Comparison of ENCODE assay signal across 7 cellular contexts in the genomic region with DNA sequence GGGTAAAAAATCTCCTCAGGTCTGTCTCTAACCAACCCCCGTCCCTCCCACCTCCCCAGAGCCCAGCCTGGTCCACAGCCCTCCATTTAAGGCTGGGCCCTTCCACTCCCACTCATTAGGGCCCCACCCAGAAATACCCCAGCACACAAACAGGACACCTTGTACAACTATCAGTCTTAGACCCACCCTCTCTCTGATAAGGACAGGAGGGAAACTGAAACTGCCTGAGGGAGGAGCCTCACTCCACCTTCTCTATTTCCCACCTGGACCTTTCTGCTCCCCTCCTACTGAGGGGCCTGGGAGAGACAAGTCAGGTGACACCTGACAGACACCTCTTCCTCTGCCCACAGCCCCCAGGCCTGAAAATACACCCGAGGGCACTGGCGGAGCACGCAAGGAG.
DNase-seq lines count a peak whose midpoint lies in the region; ATAC-seq lines count a peak whose summit lies in the region.

No MANE protein-coding gene starts in this region.

- 56 to 60% methylated on average over 4 of the region's 4 CpGs for WGBS in esophagus, 2 donors

- no peaks in the 10 kb centered on the region for H3K9me3 Mint-ChIP-seq in activated naive CD4-positive, alpha-beta T cell treated with anti-CD3 and anti-CD28 coated beads, Interleukin-2, amount 10 ng/mL, durations not matched to agents 7 days and 5 days

- CTCF ChIA-PET in activated naive CD4-positive, alpha-beta T cell treated with anti-CD3 and anti-CD28 coated beads, Interleukin-2, amount 10 ng/mL, durations not matched to agents 7 days and 5 days (lab: Charles Lee): no interaction called here

- H3K27ac Mint-ChIP-seq in activated naive CD4-positive, alpha-beta T cell treated with anti-CD3 and anti-CD28 coated beads, Interleukin-2, amount 10 ng/mL, durations not matched to agents 7 days and 5 days: no peak overlapping the region

- H3K27me3 ChIP-seq in esophagus (ENCODE audit: control insufficient read depth in 1 of 2, insufficient read depth in 2 of 2, low read length in 2 of 2): no peaks in the 10 kb centered on the region

- H3K36me3 Mint-ChIP-seq in activated naive CD4-positive, alpha-beta T cell treated with anti-CD3 and anti-CD28 coated beads, Interleukin-2, amount 10 ng/mL, durations not matched to agents 7 days and 5 days: no peaks in the 10 kb centered on the region

- no peak overlapping the region for H3K4me3 Mint-ChIP-seq in activated naive CD4-positive, alpha-beta T cell treated with anti-CD3 and anti-CD28 coated beads, Interleukin-2, amount 10 ng/mL, durations not matched to agents 7 days and 5 days

- H3K4me1 ChIP-seq in esophagus (ENCODE audit: control insufficient read depth in 2 of 2, insufficient read depth in 2 of 2, low read length in 1 of 2): peaks cover 8 to 27% of the 10 kb centered on the region in 2 donors

- H3K4me1 Mint-ChIP-seq in activated naive CD4-positive, alpha-beta T cell treated with anti-CD3 and anti-CD28 coated beads, Interleukin-2, amount 10 ng/mL, durations not matched to agents 7 days and 5 days: peaks cover 7% of the 10 kb centered on the region

- peak overlapping the region in 1 of 2 donors; percentile 79 for H3K27ac ChIP-seq in esophagus (ENCODE audit: low read depth in 2 of 2, low read length in 1 of 2)

- H3K4me3 ChIP-seq in esophagus (ENCODE audit: low read depth in 1 of 2, low read length in 2 of 2): peak overlapping the region; percentile 44 to 67

- no peak for DNase-seq in stimulated activated naive CD8-positive, alpha-beta T cell treated with anti-CD3 and anti-CD28 coated beads, Interleukin-15, Interleukin-2, amounts not matched to agents 100 U/mL and 50 U/mL, for 24 hours
- DNase-seq in activated naive CD4-positive, alpha-beta T cell treated with anti-CD3 and anti-CD28 coated beads, Interleukin-2, amount 10 ng/mL, durations not matched to agents 7 days and 5 days: no peak
- DNase-seq in GM03348 (ENCODE audit: low spot score): no peak

- peaks cover 70% of the 10 kb centered on the region for H3K27me3 Mint-ChIP-seq in activated naive CD4-positive, alpha-beta T cell treated with anti-CD3 and anti-CD28 coated beads, Interleukin-2, amount 10 ng/mL, durations not matched to agents 7 days and 5 days

- ATAC-seq in GM21447 (IDR thresholded peaks at IDR 0.05; ENCODE audit: unreplicated experiment) (peak; percentile 40), HG03378 (IDR thresholded peaks at IDR 0.05; ENCODE audit: unreplicated experiment) (peak; percentile 47), GM19397 (IDR thresholded peaks at IDR 0.05; ENCODE audit: unreplicated experiment) (no peak)
- ATAC-seq in stimulated activated naive CD8-positive, alpha-beta T cell treated with anti-CD3 and anti-CD28 coated beads, Interleukin-15, Interleukin-2, amounts not matched to agents 100 U/mL and 50 U/mL, for 24 hours: peak; percentile 5

- H3K36me3 ChIP-seq in esophagus (ENCODE audit: control insufficient read depth in 2 of 2, insufficient read depth in 2 of 2, low read length in 1 of 2): no peaks in the 10 kb centered on the region

- no peaks in the 10 kb centered on the region for H3K9me3 ChIP-seq in esophagus (ENCODE audit: control insufficient read depth in 2 of 2, insufficient read depth in 1 of 2, low read depth in 1 of 2, low read length in 1 of 2)
